8 cellular contexts compared by ENCODE assay signal in the genomic region with DNA sequence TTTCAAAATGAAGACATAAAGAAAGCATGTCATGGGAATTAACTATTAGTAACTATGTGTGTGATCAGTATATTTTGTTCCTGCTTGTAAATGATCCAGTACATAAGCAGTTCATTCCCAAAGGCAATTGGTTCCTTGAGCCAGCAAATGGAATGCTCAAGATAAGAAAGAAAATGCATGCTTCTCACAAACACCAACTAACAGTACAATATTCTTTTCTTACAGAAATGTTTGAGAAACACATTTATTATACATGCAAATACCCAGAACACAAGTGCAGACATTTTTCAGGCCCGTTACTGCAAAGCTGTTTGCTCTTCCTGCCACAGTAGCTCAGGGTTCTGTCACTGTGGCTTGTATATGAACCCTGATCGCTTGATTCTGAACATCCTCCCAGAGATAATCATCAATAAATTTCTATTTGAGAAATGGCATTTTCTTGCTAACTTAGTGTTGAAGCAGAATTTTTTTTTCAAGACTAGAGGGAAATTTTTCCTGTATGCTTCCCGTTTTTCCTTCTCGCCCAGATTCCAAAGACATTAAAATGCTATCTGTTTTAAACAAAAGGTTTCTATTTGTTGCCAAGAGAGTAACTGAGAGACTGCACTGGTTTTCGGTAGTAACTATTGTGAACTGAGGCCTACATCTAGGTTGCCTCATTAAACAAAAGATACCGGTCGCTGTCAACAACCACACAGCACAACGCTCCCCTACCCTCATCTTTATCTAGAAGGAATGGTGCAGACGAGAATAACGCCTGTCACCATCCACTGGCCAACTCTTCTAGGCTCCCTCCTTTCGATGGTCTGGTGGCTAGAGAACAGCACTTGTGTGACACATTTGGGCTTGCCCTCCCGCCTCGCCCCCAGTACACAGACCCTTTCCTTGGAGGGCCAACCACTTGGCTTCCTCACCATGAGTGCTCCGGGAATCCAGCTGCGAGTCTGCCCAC. TPM values are rescaled to one million over a fixed set of nuclear protein-coding genes. Genes with fewer than 3 reads are reported as not detected.
DNase-seq lines count a peak whose midpoint lies in the region; ATAC-seq, FAIRE-seq and TF ChIP-seq lines count a peak whose summit lies in the region.

No MANE protein-coding gene starts in this region.

- in situ Hi-C loops in brain microvascular endothelial cell (cut with HindIII; ENCODE audit: low pct_ligation_motif_present, low sequenced_read_pairs), result no loop called here

- DNase-seq in NOMO-1 treated with DMSO at 0.1 percent for 48 hours (lab: John Stamatoyannopoulos, UW; ENCODE audit: unreplicated experiment) (peak; percentile 23), NOMO-1 (lab: John Stamatoyannopoulos, UW; ENCODE audit: unreplicated experiment in 2 of 2) (no peak), Peyer's patch (no peak), brain microvascular endothelial cell (no peak), small intestine (peak; percentile 36), T1000 (lab: John Stamatoyannopoulos, UW) (no peak)

- 2 to 6% (median 3%) methylated on average over 15 of the region's 15 CpGs for WGBS in small intestine, 3 donors

- no peaks in the 10 kb centered on the region for H3K36me3 ChIP-seq in Peyer's patch
- no peaks in the 10 kb centered on the region for H3K36me3 ChIP-seq in brain microvascular endothelial cell (replicated peaks)
- no peaks in the 10 kb centered on the region for H3K36me3 ChIP-seq in small intestine (ENCODE audit: control insufficient read depth in 2 of 2, insufficient read depth in 2 of 2, low read length in 2 of 2)

- TF ChIP-seq CTCF in Peyer's patch (IDR thresholded peaks at IDR 0.05), result no peak
- TF ChIP-seq CTCF in brain microvascular endothelial cell (IDR thresholded peaks at IDR 0.05; ENCODE audit: low read depth, low read length, missing control alignments), result no peak

- H3K9me3 ChIP-seq in Peyer's patch, result no peaks in the 10 kb centered on the region
- H3K9me3 ChIP-seq in small intestine (ENCODE audit: control insufficient read depth, low read depth), result no peaks in the 10 kb centered on the region

- FAIRE-seq in islet of Langerhans (lab: Jason Lieb, UNC), result peak; percentile 13
- FAIRE-seq in small intestine (lab: Jason Lieb, UNC), result no peak

- TF ChIP-seq POLR2A in Peyer's patch (IDR thresholded peaks at IDR 0.05), result no peak

- H3K27ac ChIP-seq in Peyer's patch (peak overlapping the region; percentile 84 to 99 (median 90)), brain microvascular endothelial cell (no peak overlapping the region), small intestine (ENCODE audit: low read depth in 1 of 2, low read length in 1 of 2) (peak overlapping the region; percentile 87 to 93)

- peak overlapping the region; percentile 57 to 95 (median 73) for H3K4me3 ChIP-seq in Peyer's patch
- peak overlapping the region; percentile 88 for H3K4me3 ChIP-seq in brain microvascular endothelial cell (ENCODE audit: low read depth, low read length)
- peak overlapping the region; percentile 86 to 90 for H3K4me3 ChIP-seq in small intestine (ENCODE audit: low read depth in 1 of 2, low read length in 2 of 2)

- H3K4me1 ChIP-seq in Peyer's patch (peaks cover 0 to 34% (median 0%) of the 10 kb centered on the region in 4 donors), small intestine (ENCODE audit: control insufficient read depth in 2 of 2, insufficient read depth in 1 of 2, low read depth in 1 of 2, low read length in 1 of 2) (peaks cover 0 to 8% of the 10 kb centered on the region in 2 donors)

- no peak for ATAC-seq in GM18858 (IDR thresholded peaks at IDR 0.05; ENCODE audit: unreplicated experiment)

- H3K27me3 ChIP-seq in Peyer's patch (no peaks in the 10 kb centered on the region), brain microvascular endothelial cell (replicated peaks) (no peaks in the 10 kb centered on the region), small intestine (ENCODE audit: control insufficient read depth in 2 of 2, insufficient read depth in 2 of 2, low read length in 2 of 2) (no peaks in the 10 kb centered on the region)

RNA-seq across cellular contexts. Expression of gene GNAQ, which starts 1.7 kb away (rescaled TPM):
- 10 to 100 TPM; 28.7 to 45.4 (median 33.5) TPM for total RNA-seq in Peyer's patch
- 10 to 100 TPM in 2 of 3 donors, 1 to 10 TPM in 1; 10.0 to 16.1 (median 15.0) TPM for polyA plus RNA-seq in small intestine

Comparison
In these comparisons a context has a peak if more than half of its experiments do, and no peak if none do; other contexts are left out.
1. DNase-seq: peak in NOMO-1 treated with DMSO at 0.1 percent for 48 hours (single experiment) and small intestine (single experiment); none in NOMO-1 (0 of 2), Peyer's patch (0 of 3), brain microvascular endothelial cell (single experiment) and T1000 (single experiment).
2. Peak in every context shown above with its lines, with median percentiles within 50 percentile points of each other: H3K4me3 ChIP-seq.